8 cellular contexts compared by ENCODE assay signal in the genomic region with DNA sequence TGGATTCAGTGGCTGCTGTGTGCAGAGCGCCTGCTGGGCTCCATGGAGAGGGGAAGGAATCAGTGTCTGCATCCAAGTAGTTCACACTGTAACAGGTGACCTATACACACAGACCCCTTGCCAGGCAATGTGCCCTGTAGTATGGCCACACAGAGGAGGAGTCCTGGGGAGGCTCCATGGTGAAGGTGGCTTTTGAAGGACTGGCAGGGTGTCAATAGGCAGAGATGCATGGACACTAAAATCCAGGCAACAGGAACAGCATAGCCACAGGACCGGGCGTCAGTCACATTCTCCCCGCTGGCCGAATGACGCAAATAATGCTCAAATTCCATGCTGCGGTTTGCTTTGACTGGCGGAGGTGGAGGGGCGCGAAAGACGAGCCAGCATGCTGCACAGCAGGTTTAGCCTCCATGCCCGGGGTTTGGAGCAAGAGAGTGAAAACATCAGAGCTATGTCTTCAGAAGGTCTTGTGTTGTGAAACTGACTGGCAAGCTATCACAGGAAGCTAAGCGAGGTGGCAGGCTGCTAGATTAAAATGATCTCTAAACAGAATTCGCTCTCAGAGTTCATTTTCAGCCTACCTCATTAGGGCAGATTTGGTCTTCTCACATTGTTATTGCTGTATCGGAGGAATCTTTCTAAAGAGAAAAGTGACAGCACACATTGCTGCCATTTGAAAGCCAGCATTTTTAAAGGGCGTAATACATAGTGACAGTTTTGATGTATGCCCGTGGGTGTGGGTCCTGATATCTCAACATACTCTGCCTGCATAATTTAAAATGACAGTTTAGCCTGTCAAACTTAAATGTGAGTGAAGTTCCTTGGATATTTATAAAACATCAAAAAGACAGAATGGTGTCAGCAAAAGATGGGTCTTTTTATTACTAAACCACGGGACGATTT. TPM values are rescaled to one million over a fixed set of nuclear protein-coding genes. Genes with fewer than 3 reads are reported as not detected.
DNase-seq lines count a peak whose midpoint lies in the region; ATAC-seq and TF ChIP-seq lines count a peak whose summit lies in the region.

No MANE protein-coding gene starts in this region.

- 6 to 16% (median 11%) methylated on average over 10 to 19 of the region's 19 CpGs for WGBS in adrenal gland, 4 donors
- WGBS in transverse colon (ENCODE audit: low coverage in 1 of 2), 2 donors: 5 to 15% methylated on average over 6 to 19 of the region's 19 CpGs

- peaks cover 8 to 37% (median 31%) of the 10 kb centered on the region in 11 experiments; a peak in 17 of 22 replicates for H4K20me1 ChIP-seq in BLaER1 treated with 17β-estradiol and CSF1 and Interleukin-3, amounts not matched to agents 10 nM and 100 nM

- H3K4me2 ChIP-seq in BLaER1 treated with 17β-estradiol and CSF1 and Interleukin-3, amounts not matched to agents 10 nM and 100 nM: peak overlapping the region; percentile 70 to 97 (median 85)

- no peaks in the 10 kb centered on the region for H3K9me3 ChIP-seq in BLaER1 treated with 17β-estradiol and CSF1 and Interleukin-3, amounts not matched to agents 10 nM and 100 nM (replicated peaks in 1 of 11)
- H3K9me3 ChIP-seq in adrenal gland (replicated peaks in 1 of 3): no peaks in the 10 kb centered on the region
- H3K9me3 ChIP-seq in left ventricle myocardium inferior (replicated peaks): no peaks in the 10 kb centered on the region
- no peaks in the 10 kb centered on the region for H3K9me3 ChIP-seq in transverse colon

- no peaks in the 10 kb centered on the region for H3K27me3 ChIP-seq in BLaER1 treated with 17β-estradiol and CSF1 and Interleukin-3, amounts not matched to agents 10 nM and 100 nM
- H3K27me3 ChIP-seq in adrenal gland (no peaks in the 10 kb centered on the region), left ventricle myocardium inferior (ENCODE audit: low read depth) (no peaks in the 10 kb centered on the region), transverse colon (no peaks in the 10 kb centered on the region)

- H3K4me3 Mint-ChIP-seq in progenitor cell of endocrine pancreas (ENCODE audit: low read depth): peak overlapping the region; percentile 99

- H3K27ac Mint-ChIP-seq in progenitor cell of endocrine pancreas: peak overlapping the region; percentile 100

- H3K27ac ChIP-seq in BLaER1 treated with 17β-estradiol and CSF1 and Interleukin-3, amounts not matched to agents 10 nM and 100 nM: peak overlapping the region; percentile 85 to 96 (median 93); a peak in 21 of 22 replicates
- H3K27ac ChIP-seq in adrenal gland: peak overlapping the region; percentile 2 to 95 (median 91)
- H3K27ac ChIP-seq in left ventricle myocardium inferior (replicated peaks): peak overlapping the region; percentile 96
- peak overlapping the region; percentile 91 to 98 (median 96) for H3K27ac ChIP-seq in transverse colon

- peak overlapping the region; percentile 75 to 99 (median 88) for H3K4me3 ChIP-seq in BLaER1 treated with 17β-estradiol and CSF1 and Interleukin-3, amounts not matched to agents 10 nM and 100 nM
- H3K4me3 ChIP-seq in adrenal gland: peak overlapping the region in 3 of 4 donors; percentile 77 to 95 (median 82)
- peak overlapping the region; percentile 83 for H3K4me3 ChIP-seq in left ventricle myocardium inferior
- peak overlapping the region; percentile 33 to 92 (median 76) for H3K4me3 ChIP-seq in transverse colon

- in situ Hi-C loops in transverse colon (cut with MboI; ENCODE audit: low pct_ligation_motif_present in 1 of 4, low pct_unique_long_range_greater_than_20kb in 1 of 4, low sequenced_read_pairs in 3 of 4): no loop called here

- no peaks in the 10 kb centered on the region for H3K36me3 Mint-ChIP-seq in progenitor cell of endocrine pancreas (ENCODE audit: insufficient read depth)

- peaks cover 25 to 47% (median 32%) of the 10 kb centered on the region in 10 experiments for H3K4me1 ChIP-seq in BLaER1 treated with 17β-estradiol and CSF1 and Interleukin-3, amounts not matched to agents 10 nM and 100 nM
- H3K4me1 ChIP-seq in adrenal gland (replicated peaks in 1 of 2) (peaks cover 6 to 24% of the 10 kb centered on the region in 2 donors), left ventricle myocardium inferior (peaks cover 43% of the 10 kb centered on the region), transverse colon (peaks cover 15 to 36% (median 19%) of the 10 kb centered on the region in 4 donors)

- no peak for TF ChIP-seq CTCF in adrenal gland (IDR thresholded peaks at IDR 0.05)
- no peak for TF ChIP-seq CTCF in left ventricle myocardium inferior (IDR thresholded peaks at IDR 0.05; ENCODE audit: borderline replicate concordance)
- no peak for TF ChIP-seq CTCF in progenitor cell of endocrine pancreas (IDR thresholded peaks at IDR 0.05; ENCODE audit: unreplicated experiment)
- peak in 1 of 5 experiments; percentile 7 for TF ChIP-seq CTCF in transverse colon (IDR thresholded peaks at IDR 0.05)

- H3K4me1 Mint-ChIP-seq in progenitor cell of endocrine pancreas (ENCODE audit: low read depth): peaks cover 22% of the 10 kb centered on the region

- peaks cover 4 to 22% (median 9%) of the 10 kb centered on the region in 11 experiments; a peak in 11 of 22 replicates for H3K36me3 ChIP-seq in BLaER1 treated with 17β-estradiol and CSF1 and Interleukin-3, amounts not matched to agents 10 nM and 100 nM
- H3K36me3 ChIP-seq in adrenal gland (replicated peaks in 1 of 2): no peaks in the 10 kb centered on the region
- peaks cover 9% of the 10 kb centered on the region for H3K36me3 ChIP-seq in left ventricle myocardium inferior
- no peaks in the 10 kb centered on the region for H3K36me3 ChIP-seq in transverse colon

- no peak for ATAC-seq in GM18907 (IDR thresholded peaks at IDR 0.05; ENCODE audit: unreplicated experiment)

- peak overlapping the region; percentile 91 to 97 (median 94); a peak in 21 of 22 replicates for H3K9ac ChIP-seq in BLaER1 treated with 17β-estradiol and CSF1 and Interleukin-3, amounts not matched to agents 10 nM and 100 nM

- peak; percentile 25; the same call in 1 of the 2 replicates for TF ChIP-seq RAD21 in Ishikawa (IDR thresholded peaks at IDR 0.05; ENCODE audit: low read depth)

- H3K9me3 Mint-ChIP-seq in progenitor cell of endocrine pancreas (ENCODE audit: low read depth): no peaks in the 10 kb centered on the region

- TF ChIP-seq POLR2A in adrenal gland (IDR thresholded peaks at IDR 0.05): peak; percentile 24 to 68
- peak; percentile 26 for TF ChIP-seq POLR2A in transverse colon (IDR thresholded peaks at IDR 0.05)

- DNase-seq in SKM-1 treated with dmso at 0.1 percent for 144 hours (lab: John Stamatoyannopoulos, UW; ENCODE audit: unreplicated experiment) (peak; percentile 11), adrenal gland (peak; percentile 62 to 89 (median 77)), left ventricle myocardium inferior (peak; percentile 49), progenitor cell of endocrine pancreas (ENCODE audit: low spot score, unreplicated experiment) (no peak), transverse colon (peak; percentile 71)

- intact Hi-C loops in adrenal gland (cut with DNase I): loop anchor here in 1 of 2 donors (10.0 kb wide), 1 partner anchor 55 kb away; a partner anchor contains a TSS
- intact Hi-C loops in left ventricle myocardium inferior (cut with micrococcal nuclease): no loop called here
- intact Hi-C loops in transverse colon (cut with DNase I; ENCODE audit: low total_unique reads): loop anchor here (5.0 kb wide), 1 partner anchor 163 kb away; a partner anchor contains a TSS

- no peaks in the 10 kb centered on the region for H3K27me3 Mint-ChIP-seq in progenitor cell of endocrine pancreas

- TF ChIP-seq EP300 in Ishikawa (IDR thresholded peaks at IDR 0.05; ENCODE audit: borderline replicate concordance) (peak; percentile 96), transverse colon (IDR thresholded peaks at IDR 0.05; ENCODE audit: low read depth) (no peak)

TF ChIP-seq in Ishikawa, 13 proteins besides CTCF, POLR2A, EP300 and RAD21 (continues in another document):
- TF ChIP-seq YY1 (IDR thresholded peaks at IDR 0.05; ENCODE audit: low read depth) (peak; percentile 51; the same call in 1 of the 2 replicates), TAF1 (IDR thresholded peaks at IDR 0.05; ENCODE audit: low read depth) (peak; percentile 56; the same call in 1 of the 2 replicates), NFIC (IDR thresholded peaks at IDR 0.05) (peak; percentile 82), FOXM1 (IDR thresholded peaks at IDR 0.05; ENCODE audit: borderline replicate concordance, low read depth) (peak; percentile 79), EGR1 (IDR thresholded peaks at IDR 0.05) (no peak), CEBPB (IDR thresholded peaks at IDR 0.05) (peak; percentile 69), CREB1 (IDR thresholded peaks at IDR 0.05; ENCODE audit: low read depth) (peak; percentile 69), TCF12 (IDR thresholded peaks at IDR 0.05; ENCODE audit: low read depth) (peak; percentile 95)

RNA-seq across cellular contexts. Expression of a gene that starts 1.1 kb away (rescaled TPM):
- total RNA-seq in adrenal gland: 10 to 100 TPM; 37.8 to 44.4 (median 41.5) TPM
- polyA plus RNA-seq in adrenal gland: 10 to 100 TPM; 17.5 to 52.6 (median 29.1) TPM
- 30.4 TPM for total RNA-seq in left ventricle myocardium inferior
- total RNA-seq in progenitor cell of endocrine pancreas: 48.0 and 48.3 TPM in 2 replicates
- 10 to 100 TPM; 39.0 to 82.1 (median 62.2) TPM for total RNA-seq in transverse colon

RNA-seq across cellular contexts. Expression of a gene that starts 58.0 kb away (rescaled TPM):
- total RNA-seq in adrenal gland (10 to 100 TPM; 17.0 to 44.7 (median 32.9) TPM), left ventricle myocardium inferior (35.2 TPM), progenitor cell of endocrine pancreas (27.4 and 37.4 TPM in 2 replicates), transverse colon (10 to 100 TPM; 24.7 to 83.4 (median 55.8) TPM)
- polyA plus RNA-seq in adrenal gland: 10 to 100 TPM; 23.1 to 29.7 (median 24.0) TPM
